26 cellular contexts compared by ENCODE assay signal in genomic region chr15:76503121-76503520, GRCh38.
"Had no signal": no experiment of that assay in that cellular context is flagged by ENCODE, and none has a peak within 500 bp of the region (broad histone marks: within the 10 kb centered on the region; RNA-seq: fewer than 3 reads in every experiment).

No MANE protein-coding gene starts in this region.

- H3K27me3 ChIP-seq: left lung, ovary, right atrium auricular region, right lobe of liver, stomach, testis, thyroid gland, transverse colon, upper lobe of left lung, vagina had no signal

- H3K36me3 Mint-ChIP-seq: mesothelial cell of epicardium; natural killer cell treated with Interleukin-12 subunit alpha and Interleukin-12 subunit beta and Interleukin-15 and Interleukin-18, amount 100 ng/mL, for 72 hours had no signal

- H3K4me1 ChIP-seq: left lung, right atrium auricular region, right lobe of liver, testis, transverse colon, vagina had no signal

- H3K4me3 ChIP-seq: left lung, lower lobe of right lung, ovary, right atrium auricular region, right lobe of liver, stomach, testis, thyroid gland, transverse colon, upper lobe of left lung, vagina had no signal

- FAIRE-seq: islet of Langerhans had no signal

- H3K36me3 ChIP-seq: ovary, right lobe of liver, thyroid gland, transverse colon had no signal

- H3K27ac ChIP-seq: left lung, lower lobe of right lung, ovary, right atrium auricular region, right lobe of liver, stomach, testis, thyroid gland, transverse colon, upper lobe of left lung, vagina had no signal

- H3K27ac Mint-ChIP-seq: immature natural killer cell; mesothelial cell of epicardium; naive thymus-derived CD4-positive, alpha-beta T cell; natural killer cell treated with Interleukin-12 subunit alpha and Interleukin-12 subunit beta and Interleukin-15 and Interleukin-18, amount 100 ng/mL, for 72 hours; progenitor cell of endocrine pancreas; stimulated activated naive B cell treated with anti-CD40 and anti-IgM and Interleukin-4, amounts not matched to agents 10 μg/mL and 1 μg/mL and 100 μg/mL, for 72 hours had no signal

- H3K4me3 Mint-ChIP-seq: immature natural killer cell; mesothelial cell of epicardium; naive thymus-derived CD4-positive, alpha-beta T cell; natural killer cell treated with Interleukin-12 subunit alpha and Interleukin-12 subunit beta and Interleukin-15 and Interleukin-18, amount 100 ng/mL, for 72 hours; stimulated activated naive B cell treated with anti-CD40 and anti-IgM and Interleukin-4, amounts not matched to agents 10 μg/mL and 1 μg/mL and 100 μg/mL, for 72 hours had no signal

- H3K9me3 ChIP-seq: lower lobe of right lung, ovary, right atrium auricular region, right lobe of liver, stomach, testis, thyroid gland, transverse colon, upper lobe of left lung, vagina had no signal

- ATAC-seq: left cardiac atrium; left lung; lower lobe of right lung; naive thymus-derived CD4-positive, alpha-beta T cell; natural killer cell treated with Interleukin-12 subunit alpha and Interleukin-12 subunit beta and Interleukin-15 and Interleukin-18, amount 100 ng/mL, for 72 hours; stimulated activated naive B cell treated with anti-CD40 and anti-IgM and Interleukin-4, amounts not matched to agents 10 μg/mL and 1 μg/mL and 100 μg/mL, for 72 hours; stimulated activated naive CD8-positive, alpha-beta T cell treated with anti-CD3 and anti-CD28 coated beads, Interleukin-15, Interleukin-2, amounts not matched to agents 100 U/mL and 50 U/mL, for 24 hours had no signal

- DNase-seq: hypothalamus; immature natural killer cell; left cardiac atrium; left lung; lower lobe of right lung; mesendoderm; naive thymus-derived CD4-positive, alpha-beta T cell; ovary; right lobe of liver; stimulated activated CD4-positive, alpha-beta T cell treated with anti-CD3 and anti-CD28 coated beads, Interleukin-12 subunit alpha, Interleukin-12 subunit beta, amount 100 ng/mL, for 4 hours; stimulated activated CD4-positive, alpha-beta T cell treated with anti-CD3 and anti-CD28 coated beads, Interleukin-15, amount 100 ng/mL, for 24 hours; stimulated activated CD4-positive, alpha-beta T cell treated with anti-CD3 and anti-CD28 coated beads, Interleukin-2, amount 100 ng/mL, for 24 hours; stimulated activated CD4-positive, alpha-beta T cell treated with anti-CD3 and anti-CD28 coated beads, Interleukin-4, amount 100 ng/mL, for 1 hour; stimulated activated naive B cell treated with anti-CD40 and anti-IgM and Interleukin-4, amounts not matched to agents 10 μg/mL and 1 μg/mL and 100 μg/mL, for 72 hours; stimulated activated naive CD8-positive, alpha-beta T cell treated with anti-CD3 and anti-CD28 coated beads, Interleukin-15, Interleukin-2, amounts not matched to agents 100 U/mL and 50 U/mL, for 24 hours; stomach; testis; thyroid gland; transverse colon; upper lobe of left lung had no signal

- H3K9me3 Mint-ChIP-seq: immature natural killer cell; natural killer cell treated with Interleukin-12 subunit alpha and Interleukin-12 subunit beta and Interleukin-15 and Interleukin-18, amount 100 ng/mL, for 72 hours had no signal

- H3K4me1 Mint-ChIP-seq: immature natural killer cell; naive thymus-derived CD4-positive, alpha-beta T cell; stimulated activated naive B cell treated with anti-CD40 and anti-IgM and Interleukin-4, amounts not matched to agents 10 μg/mL and 1 μg/mL and 100 μg/mL, for 72 hours had no signal

- H3K27me3 Mint-ChIP-seq: naive thymus-derived CD4-positive, alpha-beta T cell; natural killer cell treated with Interleukin-12 subunit alpha and Interleukin-12 subunit beta and Interleukin-15 and Interleukin-18, amount 100 ng/mL, for 72 hours; stimulated activated naive B cell treated with anti-CD40 and anti-IgM and Interleukin-4, amounts not matched to agents 10 μg/mL and 1 μg/mL and 100 μg/mL, for 72 hours had no signal
